20 cellular contexts compared by ENCODE assay signal in genomic region chrX:73913580-73913979, GRCh38.
DNase-seq lines count a peak whose midpoint lies in the region; ATAC-seq, FAIRE-seq and TF ChIP-seq lines count a peak whose summit lies in the region.
"Had no signal": no experiment of that assay in that cellular context is flagged by ENCODE, and none has a peak within 500 bp of the region (broad histone marks: within the 10 kb centered on the region; RNA-seq: fewer than 3 reads in every experiment).

No MANE protein-coding gene starts in this region.

- H3K4me3 ChIP-seq in endothelial cell of umbilical vein (replicated peaks in 1 of 3; ENCODE audit: insufficient read depth in 1 of 3, low read depth in 1 of 3, low read length in 3 of 3) (no peak overlapping the region), right lobe of liver (no peak overlapping the region)
- H3K4me3 ChIP-seq: ovary, Peyer's patch, skin epidermis had no signal

- peaks cover 36% of the 10 kb centered on the region for H3K4me1 ChIP-seq in endothelial cell of umbilical vein (ENCODE audit: control insufficient read depth, extremely low read depth, insufficient read depth, low read length)
- no peaks in the 10 kb centered on the region for H3K4me1 ChIP-seq in right lobe of liver
- H3K4me1 ChIP-seq: Peyer's patch had no signal

- H3K9me3 ChIP-seq in endothelial cell of umbilical vein (replicated peaks; ENCODE audit: control insufficient read depth, insufficient read depth, low read length) (no peaks in the 10 kb centered on the region), right lobe of liver (no peaks in the 10 kb centered on the region)
- H3K9me3 ChIP-seq: ovary, Peyer's patch had no signal

- H3K36me3 ChIP-seq in endothelial cell of umbilical vein (ENCODE audit: control insufficient read depth in 2 of 2, extremely low read depth in 1 of 2, insufficient read depth in 2 of 2, low read length in 2 of 2), result no peaks in the 10 kb centered on the region
- no peaks in the 10 kb centered on the region for H3K36me3 ChIP-seq in right lobe of liver
- H3K36me3 ChIP-seq: ovary, Peyer's patch had no signal

- no peaks in the 10 kb centered on the region for H3K27me3 ChIP-seq in endothelial cell of umbilical vein (ENCODE audit: control insufficient read depth in 2 of 2, insufficient read depth in 2 of 2, low read length in 2 of 2)
- H3K27me3 ChIP-seq in right lobe of liver, result no peaks in the 10 kb centered on the region
- H3K27me3 ChIP-seq: ovary, Peyer's patch had no signal

- POLR2A ChIA-PET in endothelial cell of umbilical vein (lab: Charles Lee), result no interaction called here

- TF ChIP-seq POLR2A in endothelial cell of umbilical vein (IDR thresholded peaks at IDR 0.05; ENCODE audit: low read depth, low read length), result no peak
- no peak for TF ChIP-seq POLR2A in right lobe of liver (IDR thresholded peaks at IDR 0.05)

- H4K20me1 ChIP-seq in endothelial cell of umbilical vein (replicated peaks; ENCODE audit: control insufficient read depth, extremely low read depth, insufficient read depth, low read length), result no peaks in the 10 kb centered on the region

- ATAC-seq in right lobe of liver, result peak; percentile 53 to 68 (median 66)
- no peak for ATAC-seq in GM19463 (IDR thresholded peaks at IDR 0.05; ENCODE audit: unreplicated experiment)
- no peak for ATAC-seq in GM18870 (IDR thresholded peaks at IDR 0.05; ENCODE audit: unreplicated experiment)

- intact Hi-C loops in endothelial cell of umbilical vein (cut with micrococcal nuclease) (no loop called here), right lobe of liver (cut with DNase I) (no loop called here)

- TF ChIP-seq CTCF in endothelial cell of umbilical vein (IDR thresholded peaks at IDR 0.05; ENCODE audit: extremely low read depth in 1 of 2, insufficient read depth in 1 of 2, low read depth in 1 of 2, low read length in 2 of 2) (no peak), right lobe of liver (IDR thresholded peaks at IDR 0.05) (no peak)

- dilution Hi-C loops in endothelial cell of umbilical vein (cut with MboI; ENCODE audit: extremely low pct_ligation_motif_present, low sequenced_read_pairs), result no loop called here

- H2AFZ ChIP-seq in endothelial cell of umbilical vein (ENCODE audit: low read depth, low read length), result peak overlapping the region; percentile 30

- DNase-seq in EL, result peak; percentile 32
- DNase-seq in NCI-H226, result peak; percentile 16
- DNase-seq in endothelial cell of umbilical vein (ENCODE audit: low read depth, low spot score), result peak; percentile 79
- peak in 1 of 3 donors; percentile 37 for DNase-seq in right lobe of liver
- no peak for DNase-seq in SIG-M5 (lab: John Stamatoyannopoulos, UW)
- no peak for DNase-seq in DMS53 treated with DMSO at 0.1 percent for 48 hours (lab: John Stamatoyannopoulos, UW; ENCODE audit: unreplicated experiment)
- DNase-seq: activated CD4-positive, alpha-beta T cell treated with anti-CD3 and anti-CD28 coated beads for 48 hours; activated naive CD4-positive, alpha-beta T cell treated with Interleukin-2 at 50 U/mL for 16 hours; erythroblast; kidney glomerular epithelial cell; NCI-H1048; NCI-H526 treated with DMSO at 0.1 percent for 48 hours; ovary; Peyer's patch; stimulated activated CD4-positive, alpha-beta T cell treated with anti-CD3 and anti-CD28 coated beads, Interleukin-4, amount 100 ng/mL, for 4 hours; stimulated activated CD8-positive, alpha-beta memory T cell treated with anti-CD3 and anti-CD28 coated beads, Interleukin-4, amount 100 ng/mL, for 48 hours; substantia nigra had no signal

- no TSS peak for BruUV-seq in endothelial cell of umbilical vein (replicated peaks; lab: Mats Ljungman, UMichigan)

- H3K9ac ChIP-seq in endothelial cell of umbilical vein (replicated peaks; ENCODE audit: extremely low read depth, insufficient read depth, low read length), result no peak overlapping the region

- H3K9me1 ChIP-seq in endothelial cell of umbilical vein (replicated peaks; ENCODE audit: control insufficient read depth, extremely low read depth, insufficient read depth, low read length), result no peaks in the 10 kb centered on the region

- H3K4me2 ChIP-seq in endothelial cell of umbilical vein (ENCODE audit: insufficient read depth, low read length), result peak overlapping the region; percentile 4

- H3K27ac ChIP-seq in endothelial cell of umbilical vein (ENCODE audit: insufficient read depth, low read depth, low read length) (peak overlapping the region; percentile 23), right lobe of liver (no peak overlapping the region)
- H3K27ac ChIP-seq: ovary, Peyer's patch, skin epidermis had no signal

- peak; percentile 38 for FAIRE-seq in endothelial cell of umbilical vein (lab: Jason Lieb, UNC)

- CTCF ChIA-PET in endothelial cell of umbilical vein (lab: Charles Lee), result interaction anchor here (0.6 kb wide), 1 partner anchor 55 kb away, joined by 4 read pairs; no protein-coding TSS in a partner anchor

- no peaks in the 10 kb centered on the region for H3K79me2 ChIP-seq in endothelial cell of umbilical vein (ENCODE audit: control insufficient read depth, insufficient read depth, low read length)

- WGBS in right lobe of liver (ENCODE audit: insufficient coverage, low coverage, low lambda C conversion rate, missing lambda C conversion rate), result 28% methylated on average over 5 of the region's 5 CpGs

TF ChIP-seq in endothelial cell of umbilical vein, 7 proteins besides CTCF, POLR2A, EP300 and RAD21:
- no peak for TF ChIP-seq MYC (IDR thresholded peaks at IDR 0.05; ENCODE audit: low read depth, low read length)
- no peak for TF ChIP-seq FOS (IDR thresholded peaks at IDR 0.05; ENCODE audit: borderline replicate concordance, insufficient read depth, low read length)
- TF ChIP-seq GATA2 (IDR thresholded peaks at IDR 0.05; ENCODE audit: insufficient read depth, insufficient read length, low read depth, low read length), result no peak
- TF ChIP-seq POLR2AphosphoS5 (IDR thresholded peaks at IDR 0.05; ENCODE audit: insufficient read depth, low read depth, low read length), result no peak
- TF ChIP-seq MAX (IDR thresholded peaks at IDR 0.05; ENCODE audit: insufficient read depth, insufficient read length), result no peak
- no peak for TF ChIP-seq EZH2 (IDR thresholded peaks at IDR 0.05; ENCODE audit: borderline replicate concordance, low read depth, low read length, severe bottlenecking)
- TF ChIP-seq JUN (IDR thresholded peaks at IDR 0.05; ENCODE audit: borderline replicate concordance, insufficient read depth, insufficient read length, low read depth), result no peak

Comparison
In these comparisons a context has a peak if more than half of its experiments do, and no peak if none do; other contexts are left out.
1. DNase-seq: peak in EL (single experiment), NCI-H226 (single experiment) and endothelial cell of umbilical vein (single experiment); none in SIG-M5 (single experiment) and DMS53 treated with DMSO at 0.1 percent for 48 hours (single experiment).
2. ATAC-seq: peak in right lobe of liver (4 of 4); none in GM19463 (single experiment) and GM18870 (single experiment).